Comparison of ENCODE assay signal across 33 cellular contexts in genomic region chr7:32078824-32079223, GRCh38. TPM values are rescaled to one million over a fixed set of nuclear protein-coding genes. Genes with fewer than 3 reads are reported as not detected.
"Had no signal": no experiment of that assay in that cellular context is flagged by ENCODE, and none has a peak within 500 bp of the region (broad histone marks: within the 10 kb centered on the region; RNA-seq: fewer than 3 reads in every experiment).

No MANE protein-coding gene starts in this region.

- H3K27me3 ChIP-seq: adrenal gland, body of pancreas, brain microvascular endothelial cell, breast epithelium had no signal

- H3K4me3 ChIP-seq: adrenal gland, body of pancreas, breast epithelium had no signal

- H3K27ac ChIP-seq: adrenal gland, body of pancreas, brain microvascular endothelial cell, breast epithelium, VCaP had no signal

- ATAC-seq: activated CD8-positive, alpha-beta T cell treated with anti-CD3 and anti-CD28 coated beads for 36 hours; activated naive CD4-positive, alpha-beta T cell treated with anti-CD3 and anti-CD28 coated beads, Interleukin-2, amount 50 U/mL, for 72 hours; activated T-cell treated with anti-CD3 and anti-CD28 coated beads, Interleukin-2, amount 50 U/mL, for 4 hours; activated T-cell treated with anti-CD3 and anti-CD28 coated beads, Interleukin-2, amount 50 U/mL, for 72 hours; activated T-helper 17 cell treated with anti-CD3 and anti-CD28 coated beads, Interleukin-2, amount 50 U/mL, for 72 hours; body of pancreas had no signal

- H3K36me3 ChIP-seq: adrenal gland, brain microvascular endothelial cell, breast epithelium had no signal

- H3K9me3 ChIP-seq: adrenal gland, body of pancreas, breast epithelium had no signal

- H3K4me1 ChIP-seq: adrenal gland, body of pancreas, breast epithelium had no signal

- DNase-seq: activated B cell treated with CpG ODN at 0.5 μM for 24 hours; activated CD4-positive, alpha-beta memory T cell treated with anti-CD3 and anti-CD28 coated beads for 36 hours; activated CD4-positive, alpha-beta T cell treated with anti-CD3 and anti-CD28 coated beads for 4 hours; activated CD4-positive, alpha-beta T cell treated with anti-CD3 and anti-CD28 coated beads, Interleukin-2, amount 10 ng/mL, durations not matched to agents 24 days and 14 days; activated CD4-positive, alpha-beta T cell treated with anti-CD3 and anti-CD28 coated beads, Interleukin-2, amount 50 U/mL, for 1 hour; activated CD4-positive, alpha-beta T cell treated with anti-CD3 and anti-CD28 coated beads, Interleukin-2, amount 50 U/mL, for 4 hours; activated CD4-positive, CD25-positive, alpha-beta regulatory T cell treated with anti-CD3 and anti-CD28 coated beads, Interleukin-2, amount 50 U/mL, for 72 hours; activated CD8-positive, alpha-beta memory T cell treated with anti-CD3 and anti-CD28 coated beads, Interleukin-2, amount 50 U/mL, for 4 hours; activated CD8-positive, alpha-beta T cell treated with anti-CD3 and anti-CD28 coated beads for 36 hours; activated effector memory CD4-positive, alpha-beta T cell treated with anti-CD3 and anti-CD28 coated beads, Interleukin-2, amount 50 U/mL, for 16 hours; activated gamma-delta T cell treated with Interleukin-2 at 50 U/mL for 16 hours; activated naive CD4-positive, alpha-beta T cell; activated naive CD4-positive, alpha-beta T cell treated with anti-CD3 and anti-CD28 coated beads for 36 hours; activated naive CD4-positive, alpha-beta T cell treated with anti-CD3 and anti-CD28 coated beads, Interleukin-2, amount 50 U/mL, for 16 hours; activated naive CD8-positive, alpha-beta T cell treated with anti-CD3 and anti-CD28 coated beads for 36 hours; activated T-cell treated with anti-CD3 and anti-CD28 coated beads for 4 hours; activated T-cell treated with anti-CD3 and anti-CD28 coated beads, Interleukin-2, amount 50 U/mL, for 1 hour; activated T-cell treated with anti-CD3 and anti-CD28 coated beads, Interleukin-2, amount 50 U/mL, for 4 hours; activated T-cell treated with anti-CD3 and anti-CD28 coated beads, Interleukin-2, amount 50 U/mL, for 72 hours; adrenal gland; amniotic stem cell; aorta; body of pancreas; brain microvascular endothelial cell; central memory CD4-positive, alpha-beta T cell; T-helper 2 cell; T-helper 9 cell had no signal

RNA-seq across cellular contexts. Expression of gene PDE1C, which starts 8.6 kb away (rescaled TPM):
- total RNA-seq: activated B cell treated with CpG ODN at 0.5 μM for 24 hours; activated CD4-positive, alpha-beta memory T cell treated with anti-CD3 and anti-CD28 coated beads for 36 hours; activated CD4-positive, alpha-beta T cell treated with anti-CD3 and anti-CD28 coated beads, Interleukin-2, amount 10 ng/mL, durations not matched to agents 24 days and 14 days; activated CD8-positive, alpha-beta memory T cell treated with anti-CD3 and anti-CD28 coated beads for 36 hours; activated CD8-positive, alpha-beta T cell treated with anti-CD3 and anti-CD28 coated beads for 36 hours; activated naive CD4-positive, alpha-beta T cell treated with anti-CD3 and anti-CD28 coated beads for 36 hours; activated naive CD4-positive, alpha-beta T cell treated with anti-CD3 and anti-CD28 coated beads, Interleukin-2, amount 50 U/mL, for 72 hours; activated naive CD8-positive, alpha-beta T cell treated with anti-CD3 and anti-CD28 coated beads for 36 hours; activated T-cell treated with anti-CD3 and anti-CD28 coated beads, Interleukin-2, amount 50 U/mL, for 4 hours; activated T-cell treated with anti-CD3 and anti-CD28 coated beads, Interleukin-2, amount 50 U/mL, for 72 hours; activated T-helper 1 cell treated with anti-CD3 and anti-CD28 coated beads, Interleukin-12 subunit alpha, Interleukin-12 subunit beta, Interleukin-2, Interleukin-4 antibody, amounts not matched to agents 30 ng/mL and 10 ng/mL and 1 ng/mL, durations not matched to agents 14 hours and 24 hours and 36 hours; activated T-helper 17 cell treated with anti-CD3 and anti-CD28 coated beads, Interleukin-2, amount 50 U/mL, for 72 hours had no signal
